In the genomic region with DNA sequence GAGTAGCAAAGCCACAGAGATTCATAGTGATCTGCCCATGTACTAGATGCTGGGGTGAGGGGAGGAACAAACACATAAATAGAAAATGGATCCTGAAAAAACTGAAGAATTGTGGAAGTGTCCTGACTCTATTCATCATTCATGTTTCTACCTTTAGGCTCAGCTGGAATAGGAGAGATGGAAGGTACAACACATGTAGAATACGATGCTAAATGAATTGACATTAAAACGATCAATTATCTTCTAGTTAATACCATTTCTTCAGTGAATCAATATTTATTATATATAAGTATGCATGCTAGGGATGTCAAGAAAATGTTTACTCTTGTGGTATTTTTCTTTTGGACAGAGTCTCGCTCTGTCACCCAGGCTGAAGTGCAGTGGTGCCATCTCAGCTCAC, we compare ENCODE assay signal across 3 cellular contexts.
"Had no signal": no experiment of that assay in that cellular context is flagged by ENCODE, and none has a peak within 500 bp of the region (broad histone marks: within the 10 kb centered on the region; RNA-seq: fewer than 3 reads in every experiment).

No MANE protein-coding gene starts in this region.

- DNase-seq: GDM1, GF-D8 had no signal

- ATAC-seq: GM12878 had no signal

- H3K4me3 ChIP-seq: GM12878 had no signal
